18 cellular contexts compared by ENCODE assay signal in the genomic region with DNA sequence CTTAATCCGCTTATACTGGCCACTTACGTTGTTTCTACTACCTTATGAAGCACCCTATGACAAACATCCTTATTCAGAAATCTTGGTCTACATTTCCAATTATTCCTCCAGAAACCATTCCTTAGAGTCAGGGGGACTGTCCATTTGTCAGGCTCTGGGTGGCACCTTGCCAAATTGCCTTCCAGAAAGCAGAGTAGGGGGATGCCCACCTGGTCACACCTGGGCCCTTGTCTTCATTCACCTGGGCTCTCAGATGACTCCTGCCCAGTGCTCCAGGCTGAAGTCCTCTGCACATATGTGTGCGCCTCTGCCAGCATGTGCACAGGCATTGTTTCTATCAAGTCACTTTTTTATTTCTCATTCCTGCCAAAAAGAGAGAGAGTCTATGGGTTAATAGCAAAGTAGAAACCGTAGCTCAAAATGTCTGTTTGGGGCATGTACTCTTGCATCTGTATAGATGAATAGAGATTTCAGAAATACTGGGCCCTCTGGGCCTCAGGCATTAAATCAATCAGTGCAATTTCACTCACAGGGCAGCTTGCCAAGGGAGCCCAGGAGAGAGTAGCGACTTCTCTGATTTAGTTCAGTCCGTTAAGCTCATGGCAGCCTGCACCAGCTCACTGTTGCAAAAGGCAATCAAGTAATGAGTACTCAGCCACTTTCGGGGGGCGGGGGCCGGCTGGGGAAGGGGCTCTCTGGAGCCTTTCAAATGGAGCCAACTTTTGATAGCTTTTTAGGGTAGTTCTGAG.
DNase-seq lines count a peak whose midpoint lies in the region; ATAC-seq and TF ChIP-seq lines count a peak whose summit lies in the region.
"Had no signal": no experiment of that assay in that cellular context is flagged by ENCODE, and none has a peak within 500 bp of the region (broad histone marks: within the 10 kb centered on the region; RNA-seq: fewer than 3 reads in every experiment).

No MANE protein-coding gene starts in this region.

- H3K27ac ChIP-seq in GM23338 (ENCODE audit: low read depth), result peak overlapping the region; percentile 39; the same call in 1 of the 2 replicates
- H3K27ac ChIP-seq: BLaER1 treated with 17β-estradiol and CSF1 and Interleukin-3, amounts not matched to agents 10 nM and 100 nM; colonic mucosa; RWPE1; testis had no signal

- H3K9me3 Mint-ChIP-seq in GM23338, result no peaks in the 10 kb centered on the region
- no peaks in the 10 kb centered on the region for H3K9me3 Mint-ChIP-seq in dendritic cell treated with granulocyte-macrophage colony-stimulating factor and Interleukin-4, amounts not matched to agents 40 ng/mL and 50 ng/mL, for 4 days
- H3K9me3 Mint-ChIP-seq: naive thymus-derived CD8-positive, alpha-beta T cell; stimulated activated effector memory CD8-positive, alpha-beta T cell treated with anti-CD3 and anti-CD28 coated beads, Interleukin-12 subunit alpha, Interleukin-12 subunit beta, amount 100 ng/mL, for 72 hours; T-cell had no signal

- ATAC-seq in GM23338, result no peak
- no peak for ATAC-seq in HG02884 (IDR thresholded peaks at IDR 0.05; ENCODE audit: unreplicated experiment)
- no peak for ATAC-seq in GM18870 (IDR thresholded peaks at IDR 0.05; ENCODE audit: unreplicated experiment)
- ATAC-seq: activated CD4-positive, alpha-beta T cell treated with anti-CD3 and anti-CD28 coated beads for 36 hours; left colon; naive thymus-derived CD8-positive, alpha-beta T cell; stimulated activated effector memory CD8-positive, alpha-beta T cell treated with anti-CD3 and anti-CD28 coated beads, Interleukin-12 subunit alpha, Interleukin-12 subunit beta, amount 100 ng/mL, for 72 hours; T-cell had no signal

- no peaks in the 10 kb centered on the region for H4K20me1 ChIP-seq in GM23338 (replicated peaks; ENCODE audit: insufficient read depth)

- no peak for TF ChIP-seq CTCF in GM23338 (conservative IDR thresholded peaks at IDR 0.05; ENCODE audit: low read depth in 2 of 2)

- no peaks in the 10 kb centered on the region for H3K36me3 ChIP-seq in GM23338 (ENCODE audit: insufficient read depth)
- H3K36me3 ChIP-seq: colonic mucosa had no signal

- H3K4me1 ChIP-seq in GM23338 (ENCODE audit: insufficient read depth), result no peaks in the 10 kb centered on the region
- H3K4me1 ChIP-seq: colonic mucosa, testis had no signal

- no peak overlapping the region for H3K4me2 ChIP-seq in GM23338

- H2AFZ ChIP-seq in GM23338, result no peak overlapping the region

- intact Hi-C loops in dendritic cell treated with granulocyte-macrophage colony-stimulating factor and Interleukin-4, amounts not matched to agents 40 ng/mL and 50 ng/mL, for 4 days (cut with micrococcal nuclease), result loop anchor here (5.0 kb wide), 1 partner anchor 179 kb away; no protein-coding TSS in a partner anchor

- H3K4me3 Mint-ChIP-seq in GM23338, result no peak overlapping the region
- H3K4me3 Mint-ChIP-seq in dendritic cell treated with granulocyte-macrophage colony-stimulating factor and Interleukin-4, amounts not matched to agents 40 ng/mL and 50 ng/mL, for 4 days, result no peak overlapping the region
- H3K4me3 Mint-ChIP-seq: activated CD4-positive, alpha-beta T cell treated with anti-CD3 and anti-CD28 coated beads for 36 hours; naive thymus-derived CD8-positive, alpha-beta T cell; stimulated activated effector memory CD8-positive, alpha-beta T cell treated with anti-CD3 and anti-CD28 coated beads, Interleukin-12 subunit alpha, Interleukin-12 subunit beta, amount 100 ng/mL, for 72 hours; T-cell had no signal

- no peaks in the 10 kb centered on the region for H3F3A ChIP-seq in GM23338 (replicated peaks; ENCODE audit: low read depth)

- DNase-seq in NCI-H146 (lab: John Stamatoyannopoulos, UW) (peak; percentile 20), NCI-H146 treated with DMSO at 0.1 percent for 48 hours (lab: John Stamatoyannopoulos, UW; ENCODE audit: unreplicated experiment) (no peak), GM23338 (ENCODE audit: low spot score) (no peak), NCI-H524 treated with DMSO at 0.1 percent for 48 hours (lab: John Stamatoyannopoulos, UW) (peak; percentile 60), AG08396 (ENCODE audit: low spot score) (no peak)
- DNase-seq: activated CD4-positive, alpha-beta T cell treated with anti-CD3 and anti-CD28 coated beads for 36 hours; colonic mucosa; GF-D8; left colon; naive thymus-derived CD8-positive, alpha-beta T cell; T-cell; testis had no signal

- H3K27ac Mint-ChIP-seq in GM23338, result no peak overlapping the region
- peak overlapping the region; percentile 90 for H3K27ac Mint-ChIP-seq in dendritic cell treated with granulocyte-macrophage colony-stimulating factor and Interleukin-4, amounts not matched to agents 40 ng/mL and 50 ng/mL, for 4 days
- H3K27ac Mint-ChIP-seq: activated CD4-positive, alpha-beta T cell treated with anti-CD3 and anti-CD28 coated beads for 36 hours; stimulated activated effector memory CD8-positive, alpha-beta T cell treated with anti-CD3 and anti-CD28 coated beads, Interleukin-12 subunit alpha, Interleukin-12 subunit beta, amount 100 ng/mL, for 72 hours; T-cell had no signal

- no peaks in the 10 kb centered on the region for H3K36me3 Mint-ChIP-seq in GM23338 (ENCODE audit: low read depth)
- H3K36me3 Mint-ChIP-seq in dendritic cell treated with granulocyte-macrophage colony-stimulating factor and Interleukin-4, amounts not matched to agents 40 ng/mL and 50 ng/mL, for 4 days (ENCODE audit: low read depth), result peaks cover 28% of the 10 kb centered on the region
- H3K36me3 Mint-ChIP-seq: stimulated activated effector memory CD8-positive, alpha-beta T cell treated with anti-CD3 and anti-CD28 coated beads, Interleukin-12 subunit alpha, Interleukin-12 subunit beta, amount 100 ng/mL, for 72 hours had no signal

- no peaks in the 10 kb centered on the region for H3K9me2 ChIP-seq in GM23338 (ENCODE audit: insufficient read depth)

- H3K27me3 Mint-ChIP-seq in GM23338 (ENCODE audit: insufficient read depth, low read depth, poor library complexity), result peaks cover 5% of the 10 kb centered on the region
- no peaks in the 10 kb centered on the region for H3K27me3 Mint-ChIP-seq in dendritic cell treated with granulocyte-macrophage colony-stimulating factor and Interleukin-4, amounts not matched to agents 40 ng/mL and 50 ng/mL, for 4 days
- H3K27me3 Mint-ChIP-seq: activated CD4-positive, alpha-beta T cell treated with anti-CD3 and anti-CD28 coated beads for 36 hours; naive thymus-derived CD8-positive, alpha-beta T cell; T-cell had no signal

- H3K79me2 ChIP-seq in GM23338 (replicated peaks; ENCODE audit: insufficient read depth), result no peaks in the 10 kb centered on the region

- H3K4me1 Mint-ChIP-seq in GM23338, result no peaks in the 10 kb centered on the region
- H3K4me1 Mint-ChIP-seq in dendritic cell treated with granulocyte-macrophage colony-stimulating factor and Interleukin-4, amounts not matched to agents 40 ng/mL and 50 ng/mL, for 4 days (ENCODE audit: low read depth), result peaks cover 60% of the 10 kb centered on the region

- H3K4me3 ChIP-seq in GM23338, result no peak overlapping the region
- H3K4me3 ChIP-seq: BLaER1 treated with 17β-estradiol and CSF1 and Interleukin-3, amounts not matched to agents 10 nM and 100 nM; colonic mucosa; testis had no signal

- H3K27me3 ChIP-seq in GM23338 (ENCODE audit: insufficient read depth), result no peaks in the 10 kb centered on the region
- H3K27me3 ChIP-seq: BLaER1 treated with 17β-estradiol and CSF1 and Interleukin-3, amounts not matched to agents 10 nM and 100 nM; colonic mucosa; testis had no signal

TF ChIP-seq in GM23338, 12 proteins besides CTCF, POLR2A, EP300 and RAD21 (continues in another document):
- no peak for TF ChIP-seq EZH2phosphoT487 (IDR thresholded peaks at IDR 0.05; ENCODE audit: unreplicated experiment)
- TF ChIP-seq, protein P1, sequence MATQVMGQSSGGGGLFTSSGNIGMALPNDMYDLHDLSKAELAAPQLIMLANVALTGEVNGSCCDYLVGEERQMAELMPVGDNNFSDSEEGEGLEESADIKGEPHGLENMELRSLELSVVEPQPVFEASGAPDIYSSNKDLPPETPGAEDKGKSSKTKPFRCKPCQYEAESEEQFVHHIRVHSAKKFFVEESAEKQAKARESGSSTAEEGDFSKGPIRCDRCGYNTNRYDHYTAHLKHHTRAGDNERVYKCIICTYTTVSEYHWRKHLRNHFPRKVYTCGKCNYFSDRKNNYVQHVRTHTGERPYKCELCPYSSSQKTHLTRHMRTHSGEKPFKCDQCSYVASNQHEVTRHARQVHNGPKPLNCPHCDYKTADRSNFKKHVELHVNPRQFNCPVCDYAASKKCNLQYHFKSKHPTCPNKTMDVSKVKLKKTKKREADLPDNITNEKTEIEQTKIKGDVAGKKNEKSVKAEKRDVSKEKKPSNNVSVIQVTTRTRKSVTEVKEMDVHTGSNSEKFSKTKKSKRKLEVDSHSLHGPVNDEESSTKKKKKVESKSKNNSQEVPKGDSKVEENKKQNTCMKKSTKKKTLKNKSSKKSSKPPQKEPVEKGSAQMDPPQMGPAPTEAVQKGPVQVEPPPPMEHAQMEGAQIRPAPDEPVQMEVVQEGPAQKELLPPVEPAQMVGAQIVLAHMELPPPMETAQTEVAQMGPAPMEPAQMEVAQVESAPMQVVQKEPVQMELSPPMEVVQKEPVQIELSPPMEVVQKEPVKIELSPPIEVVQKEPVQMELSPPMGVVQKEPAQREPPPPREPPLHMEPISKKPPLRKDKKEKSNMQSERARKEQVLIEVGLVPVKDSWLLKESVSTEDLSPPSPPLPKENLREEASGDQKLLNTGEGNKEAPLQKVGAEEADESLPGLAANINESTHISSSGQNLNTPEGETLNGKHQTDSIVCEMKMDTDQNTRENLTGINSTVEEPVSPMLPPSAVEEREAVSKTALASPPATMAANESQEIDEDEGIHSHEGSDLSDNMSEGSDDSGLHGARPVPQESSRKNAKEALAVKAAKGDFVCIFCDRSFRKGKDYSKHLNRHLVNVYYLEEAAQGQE (IDR thresholded peaks at IDR 0.05; ENCODE audit: unreplicated experiment), result no peak

Comparison
In these comparisons a context has a peak if more than half of its experiments do, and no peak if none do; other contexts are left out.
1. DNase-seq: peak in NCI-H146 (single experiment) and NCI-H524 treated with DMSO at 0.1 percent for 48 hours (single experiment); none in NCI-H146 treated with DMSO at 0.1 percent for 48 hours (single experiment), GM23338 (single experiment) and AG08396 (single experiment).